28 cellular contexts compared by ENCODE assay signal in genomic region chr20:35292504-35293285, GRCh38. TPM values are rescaled to one million over a fixed set of nuclear protein-coding genes. Genes with fewer than 3 reads are reported as not detected.
"Had no signal": no experiment of that assay in that cellular context is flagged by ENCODE, and none has a peak within 500 bp of the region (broad histone marks: within the 10 kb centered on the region; RNA-seq: fewer than 3 reads in every experiment).

No MANE protein-coding gene starts in this region.

- H3K27ac Mint-ChIP-seq: activated B cell treated with CpG ODN at 0.5 μM for 24 hours; activated CD4-positive, alpha-beta memory T cell treated with anti-CD3 and anti-CD28 coated beads, Interleukin-2, amount 10 ng/mL, durations not matched to agents 7 days and 5 days; activated CD8-positive, alpha-beta memory T cell treated with anti-CD3 and anti-CD28 coated beads, Interleukin-2, amount 10 ng/mL, durations not matched to agents 7 days and 5 days; activated T-cell treated with anti-CD3 and anti-CD28 coated beads, Interleukin-2, amount 50 U/mL, for 24 hours; activated T-helper 2 cell treated with anti-CD3 and anti-CD28 coated beads, Interferon-gamma antibody, Interleukin-2, Interleukin-4, amounts not matched to agents 10 μg/mL and 5 μg/mL and 100 μg/mL, durations not matched to agents 14 hours and 24 hours and 36 hours; mesothelial cell of epicardium; nephron; T-cell; type B pancreatic cell had no signal

- H3K27ac ChIP-seq: coronary artery, left lung, psoas muscle, stomach, testis had no signal

- H3K36me3 ChIP-seq: left lung, stomach had no signal

- H3K27me3 Mint-ChIP-seq: activated T-cell treated with anti-CD3 and anti-CD28 coated beads, Interleukin-2, amount 50 U/mL, for 24 hours had no signal

- H3K4me1 Mint-ChIP-seq: activated B cell treated with CpG ODN at 0.5 μM for 24 hours; activated CD4-positive, alpha-beta memory T cell treated with anti-CD3 and anti-CD28 coated beads, Interleukin-2, amount 10 ng/mL, durations not matched to agents 7 days and 5 days; mesothelial cell of epicardium; nephron; T-cell had no signal

- ATAC-seq: activated CD8-positive, alpha-beta memory T cell treated with anti-CD3 and anti-CD28 coated beads, Interleukin-2, amount 10 ng/mL, durations not matched to agents 7 days and 5 days; left lung; psoas muscle; right cardiac atrium; T-cell had no signal

- DNase-seq: activated B cell treated with CpG ODN at 0.5 μM for 24 hours; activated CD4-positive, alpha-beta memory T cell treated with anti-CD3 and anti-CD28 coated beads, Interleukin-2, amount 10 ng/mL, durations not matched to agents 7 days and 5 days; activated CD4-positive, alpha-beta T cell treated with anti-CD3 and anti-CD28 coated beads for 48 hours; activated CD8-positive, alpha-beta memory T cell treated with anti-CD3 and anti-CD28 coated beads, Interleukin-2, amount 10 ng/mL, durations not matched to agents 7 days and 5 days; activated naive CD4-positive, alpha-beta T cell treated with Interleukin-2 at 50 U/mL for 16 hours; activated T-cell treated with anti-CD3 and anti-CD28 coated beads, Interleukin-2, amount 50 U/mL, for 24 hours; anterior cingulate cortex; foreskin fibroblast; glutamatergic neuron; hippocampal formation; kidney; right cardiac atrium; SK-N-SH; stimulated activated CD4-positive, alpha-beta T cell treated with anti-CD3 and anti-CD28 coated beads, Interleukin-2, amount 100 ng/mL, for 24 hours; stomach; T-cell; testis had no signal

- H3K4me3 Mint-ChIP-seq: activated B cell treated with CpG ODN at 0.5 μM for 24 hours; activated CD4-positive, alpha-beta memory T cell treated with anti-CD3 and anti-CD28 coated beads, Interleukin-2, amount 10 ng/mL, durations not matched to agents 7 days and 5 days; activated CD8-positive, alpha-beta memory T cell treated with anti-CD3 and anti-CD28 coated beads, Interleukin-2, amount 10 ng/mL, durations not matched to agents 7 days and 5 days; activated T-cell treated with anti-CD3 and anti-CD28 coated beads, Interleukin-2, amount 50 U/mL, for 24 hours; central memory CD8-positive, alpha-beta T cell; mesothelial cell of epicardium; nephron; T-cell; type B pancreatic cell had no signal

- H3K9me3 Mint-ChIP-seq: activated B cell treated with CpG ODN at 0.5 μM for 24 hours; activated CD4-positive, alpha-beta memory T cell treated with anti-CD3 and anti-CD28 coated beads, Interleukin-2, amount 10 ng/mL, durations not matched to agents 7 days and 5 days; activated T-cell treated with anti-CD3 and anti-CD28 coated beads, Interleukin-2, amount 50 U/mL, for 24 hours; activated T-helper 2 cell treated with anti-CD3 and anti-CD28 coated beads, Interferon-gamma antibody, Interleukin-2, Interleukin-4, amounts not matched to agents 10 μg/mL and 5 μg/mL and 100 μg/mL, durations not matched to agents 14 hours and 24 hours and 36 hours; central memory CD8-positive, alpha-beta T cell; mesothelial cell of epicardium; nephron; T-cell; type B pancreatic cell had no signal

- H3K27me3 ChIP-seq: testis had no signal

- H3K9me3 ChIP-seq: left lung, psoas muscle, SK-N-SH, stomach, testis had no signal

- H3K4me3 ChIP-seq: coronary artery, left lung, psoas muscle, stomach, testis had no signal

- H3K4me1 ChIP-seq: left lung, psoas muscle, stomach, testis had no signal

- H3K36me3 Mint-ChIP-seq: activated CD8-positive, alpha-beta memory T cell treated with anti-CD3 and anti-CD28 coated beads, Interleukin-2, amount 10 ng/mL, durations not matched to agents 7 days and 5 days; mesothelial cell of epicardium; T-cell; type B pancreatic cell had no signal

RNA-seq across cellular contexts. Expression of gene FAM83C, which starts 0.5 kb away (rescaled TPM):
- total RNA-seq: activated B cell treated with CpG ODN at 0.5 μM for 24 hours; activated CD4-positive, alpha-beta memory T cell treated with anti-CD3 and anti-CD28 coated beads, Interleukin-2, amount 10 ng/mL, durations not matched to agents 7 days and 5 days; activated CD8-positive, alpha-beta memory T cell treated with anti-CD3 and anti-CD28 coated beads, Interleukin-2, amount 10 ng/mL, durations not matched to agents 7 days and 5 days; activated T-helper 2 cell treated with anti-CD3 and anti-CD28 coated beads, Interferon-gamma antibody, Interleukin-2, Interleukin-4, amounts not matched to agents 10 μg/mL and 5 μg/mL and 100 μg/mL, durations not matched to agents 14 hours and 24 hours and 36 hours; kidney; left lung; lung microvascular endothelial cell; mesothelial cell of epicardium; osteocyte; psoas muscle; right cardiac atrium; skeletal muscle tissue; stomach had no signal
- polyA plus RNA-seq: right cardiac atrium, SK-N-SH had no signal
